ENCODE assay signal across 22 cellular contexts in the genomic region with DNA sequence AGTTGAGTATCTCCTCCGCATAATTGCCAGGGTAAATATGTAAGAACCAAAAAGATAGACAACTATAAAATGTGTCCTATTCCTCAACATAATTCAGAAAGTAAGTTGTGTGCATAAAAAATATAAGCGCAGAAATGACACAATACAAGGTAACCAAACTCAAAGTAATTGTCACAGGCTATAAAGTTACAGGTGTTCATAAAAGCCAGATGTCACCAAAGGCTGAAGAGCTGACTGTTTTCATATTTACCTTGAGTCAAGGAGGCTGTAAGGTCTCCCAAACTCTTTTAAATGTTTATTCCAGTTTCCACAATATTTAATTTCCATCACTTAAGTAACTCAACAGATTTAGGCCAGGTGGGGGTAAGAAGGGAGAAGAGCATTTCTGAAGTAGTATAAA.
"Had no signal": no experiment of that assay in that cellular context is flagged by ENCODE, and none has a peak within 500 bp of the region (broad histone marks: within the 10 kb centered on the region; RNA-seq: fewer than 3 reads in every experiment).

No MANE protein-coding gene starts in this region.

- DNase-seq: activated CD4-positive, alpha-beta T cell treated with anti-CD3 and anti-CD28 coated beads for 1 hour; activated CD4-positive, alpha-beta T cell treated with anti-CD3 and anti-CD28 coated beads, Interleukin-2, amount 10 ng/mL, durations not matched to agents 24 days and 14 days; activated CD4-positive, alpha-beta T cell treated with anti-CD3 and anti-CD28 coated beads, Interleukin-2, amount 50 U/mL, for 48 hours; activated CD8-positive, alpha-beta memory T cell treated with anti-CD3 and anti-CD28 coated beads, Interleukin-2, amount 10 ng/mL, durations not matched to agents 7 days and 5 days; activated effector memory CD4-positive, alpha-beta T cell treated with Interleukin-2 at 50 U/mL for 16 hours; activated naive CD4-positive, alpha-beta T cell; activated T-cell treated with anti-CD3 and anti-CD28 coated beads, Interleukin-2, amount 50 U/mL, for 24 hours; aorta; central memory CD4-positive, alpha-beta T cell; MG63; NCI-H146; NCI-H187 treated with DMSO at 0.1 percent for 48 hours; NCI-H2081 treated with DMSO at 0.1 percent for 48 hours; NCI-H226; NCI-H774; NK-92 treated with Interleukin-12 subunit alpha and Interleukin-12 subunit beta, amount 100 ng/mL, for 24 hours; Peyer's patch; SHP77; T-helper 17 cell; T-helper 9 cell had no signal

- H3K27ac ChIP-seq: coronary artery, Peyer's patch had no signal

- ATAC-seq: activated CD8-positive, alpha-beta memory T cell treated with anti-CD3 and anti-CD28 coated beads, Interleukin-2, amount 10 ng/mL, durations not matched to agents 7 days and 5 days; T-helper 17 cell; WTC11 had no signal
